23 cellular contexts compared by ENCODE assay signal in genomic region chr5:63055421-63055820, GRCh38.
A peak's percentile ranks its signal among the peaks of the same experiment; 100 is the strongest.
DNase-seq lines count a peak whose midpoint lies in the region; ATAC-seq and TF ChIP-seq lines count a peak whose summit lies in the region.
"Had no signal": no experiment of that assay in that cellular context is flagged by ENCODE, and none has a peak within 500 bp of the region (broad histone marks: within the 10 kb centered on the region; RNA-seq: fewer than 3 reads in every experiment).

No MANE protein-coding gene starts in this region.

- intact Hi-C loops in lower lobe of right lung (cut with DNase I), result no loop called here
- intact Hi-C loops in adrenal gland (cut with DNase I), result no loop called here

- 57 to 70% (median 60%) methylated on average over 1 of the region's 1 CpG for WGBS in adrenal gland, 4 donors

- H3K27me3 ChIP-seq in lower lobe of right lung (ENCODE audit: low read depth) (no peaks in the 10 kb centered on the region), adrenal gland (no peaks in the 10 kb centered on the region)
- H3K27me3 ChIP-seq: esophagus squamous epithelium, gastrocnemius medialis, Peyer's patch had no signal

- TF ChIP-seq CTCF in epithelial cell of proximal tubule (conservative IDR thresholded peaks at IDR 0.05; ENCODE audit: low read depth, low read length), result no peak
- TF ChIP-seq CTCF in lower lobe of right lung (IDR thresholded peaks at IDR 0.05), result no peak
- no peak for TF ChIP-seq CTCF in adrenal gland (IDR thresholded peaks at IDR 0.05)

- H3K4me1 ChIP-seq in lower lobe of right lung, result no peaks in the 10 kb centered on the region
- no peaks in the 10 kb centered on the region for H3K4me1 ChIP-seq in adrenal gland (replicated peaks in 1 of 2)
- H3K4me1 ChIP-seq: esophagus squamous epithelium, gastrocnemius medialis, Peyer's patch had no signal

- TF ChIP-seq POLR2A in adrenal gland (IDR thresholded peaks at IDR 0.05), result no peak

- no peaks in the 10 kb centered on the region for H3K36me3 ChIP-seq in lower lobe of right lung
- H3K36me3 ChIP-seq in adrenal gland (replicated peaks in 1 of 2), result no peaks in the 10 kb centered on the region
- H3K36me3 ChIP-seq: esophagus squamous epithelium, gastrocnemius medialis, Peyer's patch had no signal

- DNase-seq in OCI-M1 (lab: John Stamatoyannopoulos, UW) (peak; percentile 86), epithelial cell of proximal tubule (ENCODE audit: low read depth) (peak; percentile 67), lower lobe of right lung (no peak), NCI-H2107 treated with DMSO at 0.1 percent for 48 hours (lab: John Stamatoyannopoulos, UW; ENCODE audit: unreplicated experiment) (no peak), SHP77 (lab: John Stamatoyannopoulos, UW) (no peak), C1 segment of cervical spinal cord (lab: John Stamatoyannopoulos, UW) (no peak), adrenal gland (no peak)
- DNase-seq: activated CD4-positive, alpha-beta T cell treated with anti-CD3 and anti-CD28 coated beads, Interleukin-2, amount 50 U/mL, for 1 hour; activated naive CD4-positive, alpha-beta T cell treated with anti-CD3 and anti-CD28 coated beads for 36 hours; amygdala; CD4-positive, alpha-beta T cell; cortex of kidney; DMS153; esophagus squamous epithelium; gastrocnemius medialis; GM23248; KBM-7; NCI-H1436 treated with DMSO at 0.1 percent for 48 hours; Peyer's patch; stimulated activated CD4-positive, alpha-beta T cell treated with anti-CD3 and anti-CD28 coated beads, Interleukin-4, amount 100 ng/mL, for 4 hours; stimulated activated naive CD4-positive, alpha-beta T cell had no signal

- H3K27ac ChIP-seq in lower lobe of right lung (no peak overlapping the region), adrenal gland (no peak overlapping the region)
- H3K27ac ChIP-seq: esophagus squamous epithelium, gastrocnemius medialis, GM23248, Peyer's patch had no signal

- H3K4me3 ChIP-seq in epithelial cell of proximal tubule (ENCODE audit: low read depth, low read length), result no peak overlapping the region
- H3K4me3 ChIP-seq in lower lobe of right lung, result no peak overlapping the region
- H3K4me3 ChIP-seq in adrenal gland, result no peak overlapping the region
- H3K4me3 ChIP-seq: esophagus squamous epithelium, gastrocnemius medialis, GM23248, Peyer's patch had no signal

- no peaks in the 10 kb centered on the region for H3K9me3 ChIP-seq in lower lobe of right lung
- H3K9me3 ChIP-seq in adrenal gland (replicated peaks in 1 of 3), result no peaks in the 10 kb centered on the region
- H3K9me3 ChIP-seq: esophagus squamous epithelium, gastrocnemius medialis, Peyer's patch had no signal

- peak; percentile 54 to 55 for ATAC-seq in lower lobe of right lung
- ATAC-seq: gastrocnemius medialis; natural killer cell treated with Interleukin-12 subunit alpha and Interleukin-12 subunit beta and Interleukin-15 and Interleukin-18, amount 100 ng/mL, for 72 hours; sciatic nerve had no signal

Comparison
In these comparisons a context has a peak if more than half of its experiments do, and no peak if none do; other contexts are left out.
1. DNase-seq: peak in OCI-M1 (single experiment) and epithelial cell of proximal tubule (single experiment); none in lower lobe of right lung (single experiment), NCI-H2107 treated with DMSO at 0.1 percent for 48 hours (single experiment), SHP77 (0 of 2), C1 segment of cervical spinal cord (0 of 14) and adrenal gland (0 of 7).